Comparison of ENCODE assay signal across 8 cellular contexts in genomic region chr7:28179081-28180030, GRCh38. TPM values are rescaled to one million over a fixed set of nuclear protein-coding genes. Genes with fewer than 3 reads are reported as not detected.
DNase-seq lines count a peak whose midpoint lies in the region; ATAC-seq, FAIRE-seq and TF ChIP-seq lines count a peak whose summit lies in the region.

No MANE protein-coding gene starts in this region.

- H3K9me3 ChIP-seq in BE2C, result no peaks in the 10 kb centered on the region
- no peaks in the 10 kb centered on the region for H3K9me3 ChIP-seq in subcutaneous abdominal adipose tissue (ENCODE audit: control insufficient read depth in 5 of 5, low read length in 5 of 5)

- peak overlapping the region in 4 of 5 donors; percentile 21 to 76 (median 72) for H3K9ac ChIP-seq in subcutaneous abdominal adipose tissue (ENCODE audit: low read length in 5 of 5)

- peak overlapping the region; percentile 65 for H3K4me3 Mint-ChIP-seq in activated T-helper 2 cell treated with anti-CD3 and anti-CD28 coated beads, Interferon-gamma antibody, Interleukin-2, Interleukin-4, amounts not matched to agents 10 μg/mL and 5 μg/mL and 100 μg/mL, durations not matched to agents 14 hours and 24 hours and 36 hours (ENCODE audit: low read depth)
- H3K4me3 Mint-ChIP-seq in neural crest cell, result peak overlapping the region; percentile 89

- peak overlapping the region; percentile 22 for H3K27ac Mint-ChIP-seq in activated T-helper 2 cell treated with anti-CD3 and anti-CD28 coated beads, Interferon-gamma antibody, Interleukin-2, Interleukin-4, amounts not matched to agents 10 μg/mL and 5 μg/mL and 100 μg/mL, durations not matched to agents 14 hours and 24 hours and 36 hours
- no peak overlapping the region for H3K27ac Mint-ChIP-seq in neural crest cell (ENCODE audit: unreplicated experiment)

- intact Hi-C loops in activated T-helper 2 cell treated with anti-CD3 and anti-CD28 coated beads, Interferon-gamma antibody, Interleukin-2, Interleukin-4, amounts not matched to agents 10 μg/mL and 5 μg/mL and 100 μg/mL, durations not matched to agents 14 hours and 24 hours and 36 hours (cut with micrococcal nuclease), result loop anchor here (1.0 kb wide), 1 partner anchor 27 kb away; no protein-coding TSS in a partner anchor

- H3K36me3 ChIP-seq in BE2C, result no peaks in the 10 kb centered on the region
- H3K36me3 ChIP-seq in subcutaneous abdominal adipose tissue (ENCODE audit: control insufficient read depth in 5 of 5, insufficient read depth in 5 of 5, low read length in 5 of 5), result no peaks in the 10 kb centered on the region

- H3K27me3 ChIP-seq in BE2C, result no peaks in the 10 kb centered on the region
- H3K27me3 ChIP-seq in subcutaneous abdominal adipose tissue (ENCODE audit: control insufficient read depth in 5 of 5, insufficient read depth in 4 of 5, low read length in 5 of 5), result no peaks in the 10 kb centered on the region

- H3K4me3 ChIP-seq in BE2C (ENCODE audit: low read depth, low read length) (peak overlapping the region; percentile 82), foreskin fibroblast (ENCODE audit: low read depth in 1 of 2, low read length in 2 of 2) (peak overlapping the region; percentile 72 to 74), subcutaneous abdominal adipose tissue (ENCODE audit: low read depth in 1 of 5, low read length in 5 of 5) (peak overlapping the region; percentile 69 to 89 (median 76))

- H3K36me3 Mint-ChIP-seq in activated T-helper 2 cell treated with anti-CD3 and anti-CD28 coated beads, Interferon-gamma antibody, Interleukin-2, Interleukin-4, amounts not matched to agents 10 μg/mL and 5 μg/mL and 100 μg/mL, durations not matched to agents 14 hours and 24 hours and 36 hours (ENCODE audit: low read depth), result no peaks in the 10 kb centered on the region
- no peaks in the 10 kb centered on the region for H3K36me3 Mint-ChIP-seq in neural crest cell (ENCODE audit: low read depth)

- TF ChIP-seq CTCF in BE2C (IDR thresholded peaks at IDR 0.05; ENCODE audit: low read depth, low read length) (no peak), foreskin fibroblast (IDR thresholded peaks at IDR 0.05; ENCODE audit: low read depth, low read length) (no peak), neural crest cell (conservative IDR thresholded peaks at IDR 0.05) (no peak)

- peaks cover 19% of the 10 kb centered on the region for H3K4me1 Mint-ChIP-seq in activated T-helper 2 cell treated with anti-CD3 and anti-CD28 coated beads, Interferon-gamma antibody, Interleukin-2, Interleukin-4, amounts not matched to agents 10 μg/mL and 5 μg/mL and 100 μg/mL, durations not matched to agents 14 hours and 24 hours and 36 hours (ENCODE audit: low read depth)
- H3K4me1 Mint-ChIP-seq in neural crest cell, result peaks cover 12% of the 10 kb centered on the region

- peaks cover 55% of the 10 kb centered on the region for H3K27me3 Mint-ChIP-seq in activated T-helper 2 cell treated with anti-CD3 and anti-CD28 coated beads, Interferon-gamma antibody, Interleukin-2, Interleukin-4, amounts not matched to agents 10 μg/mL and 5 μg/mL and 100 μg/mL, durations not matched to agents 14 hours and 24 hours and 36 hours (ENCODE audit: low read depth)
- H3K27me3 Mint-ChIP-seq in neural crest cell (ENCODE audit: low read depth), result peaks cover 47% of the 10 kb centered on the region

- H3K27ac ChIP-seq in subcutaneous abdominal adipose tissue (ENCODE audit: low read depth, low read length), result peak overlapping the region; percentile 73

- peak; percentile 63 for ATAC-seq in HG03442 (IDR thresholded peaks at IDR 0.05; ENCODE audit: unreplicated experiment)

- no peaks in the 10 kb centered on the region for H3K9me3 Mint-ChIP-seq in activated T-helper 2 cell treated with anti-CD3 and anti-CD28 coated beads, Interferon-gamma antibody, Interleukin-2, Interleukin-4, amounts not matched to agents 10 μg/mL and 5 μg/mL and 100 μg/mL, durations not matched to agents 14 hours and 24 hours and 36 hours
- no peaks in the 10 kb centered on the region for H3K9me3 Mint-ChIP-seq in neural crest cell

- H3K4me1 ChIP-seq in BE2C (peaks cover 40% of the 10 kb centered on the region), subcutaneous abdominal adipose tissue (ENCODE audit: control insufficient read depth in 5 of 5, insufficient read depth in 5 of 5, low read length in 5 of 5) (peaks cover 4 to 28% (median 15%) of the 10 kb centered on the region in 5 donors)

- DNase-seq in BE2C (peak; percentile 80), GM19240 (ENCODE audit: insufficient read length, low spot score) (peak; percentile 35), RCC 7860 (ENCODE audit: low spot score) (peak; percentile 41), foreskin fibroblast (peak in 1 of 2 donors; percentile 83), neural crest cell (ENCODE audit: low read depth, low spot score) (peak; percentile 24)
- peak; percentile 62 for DNase-seq in activated T-helper 2 cell treated with anti-CD3 and anti-CD28 coated beads, Interferon-gamma antibody, Interleukin-2, Interleukin-4, amounts not matched to agents 10 μg/mL and 5 μg/mL and 100 μg/mL, durations not matched to agents 14 hours and 24 hours and 36 hours (ENCODE audit: low spot score)

- FAIRE-seq in RCC 7860 (lab: Jason Lieb, UNC), result no peak

RNA-seq across cellular contexts. Expression of gene JAZF1, which starts 1.2 kb away (rescaled TPM):
- polyA plus RNA-seq in BE2C (2012; ENCODE audit: insufficient read depth, insufficient read length, low read depth), result 43.4 TPM
- total RNA-seq in activated T-helper 2 cell treated with anti-CD3 and anti-CD28 coated beads, Interferon-gamma antibody, Interleukin-2, Interleukin-4, amounts not matched to agents 10 μg/mL and 5 μg/mL and 100 μg/mL, durations not matched to agents 14 hours and 24 hours and 36 hours, result 3.9 TPM in 2 replicates
- total RNA-seq in neural crest cell, result 3.1 and 3.6 TPM in 2 replicates
